ENCODE assay signal across 1 cellular context in the genomic region with DNA sequence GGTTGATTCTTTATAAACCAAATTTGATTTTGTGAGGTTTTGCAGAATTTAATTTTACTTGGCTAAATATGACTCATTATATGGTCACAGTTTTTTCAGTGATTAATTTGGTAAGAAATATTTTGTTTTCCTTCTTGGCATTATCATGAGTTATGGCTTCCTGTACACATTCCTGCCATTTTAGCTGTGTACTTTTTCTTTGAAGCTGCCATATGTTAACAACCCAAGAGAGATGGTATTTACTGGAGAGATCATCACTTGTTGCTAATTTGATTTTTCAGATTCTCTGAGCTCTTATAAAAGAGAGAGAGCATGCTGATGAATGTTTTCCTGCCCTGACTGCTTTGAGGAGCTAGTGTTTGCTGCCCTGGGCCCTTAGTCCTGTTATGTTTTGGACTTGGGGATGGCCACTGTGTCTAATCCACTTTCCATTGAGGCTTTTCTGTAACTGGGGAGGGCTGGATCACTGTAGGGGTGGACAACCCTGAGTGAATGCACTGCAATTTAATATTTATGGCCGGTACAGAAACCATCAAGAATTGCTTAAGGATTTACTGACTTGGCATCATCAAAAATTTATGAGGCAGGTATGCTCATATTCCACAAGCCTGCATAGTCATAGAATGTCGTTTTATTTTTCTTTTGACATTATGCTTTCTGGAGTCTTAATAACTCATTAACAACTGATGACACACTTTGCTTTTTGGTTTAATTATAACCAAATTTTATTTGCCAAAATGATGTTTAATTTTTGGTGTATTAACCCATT.
A peak's percentile ranks its signal among the peaks of the same experiment; 100 is the strongest.
TF ChIP-seq lines count a peak whose summit lies in the region.

No MANE protein-coding gene starts in this region.

TF ChIP-seq in endothelial cell of umbilical vein, 7 proteins besides CTCF, POLR2A, EP300 and RAD21:
- TF ChIP-seq, protein P1, sequence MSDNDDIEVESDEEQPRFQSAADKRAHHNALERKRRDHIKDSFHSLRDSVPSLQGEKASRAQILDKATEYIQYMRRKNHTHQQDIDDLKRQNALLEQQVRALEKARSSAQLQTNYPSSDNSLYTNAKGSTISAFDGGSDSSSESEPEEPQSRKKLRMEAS (IDR thresholded peaks at IDR 0.05; ENCODE audit: insufficient read depth, insufficient read length) = no peak
- peak; percentile 85 for TF ChIP-seq JUN (IDR thresholded peaks at IDR 0.05; ENCODE audit: borderline replicate concordance, insufficient read depth, insufficient read length, low read depth)
- TF ChIP-seq GATA2 (IDR thresholded peaks at IDR 0.05; ENCODE audit: insufficient read depth, insufficient read length, low read depth, low read length) = peak; percentile 41
- TF ChIP-seq POLR2AphosphoS5 (IDR thresholded peaks at IDR 0.05; ENCODE audit: insufficient read depth, low read depth, low read length) = peak; percentile 59
- peak; percentile 83 for TF ChIP-seq FOS (IDR thresholded peaks at IDR 0.05; ENCODE audit: borderline replicate concordance, insufficient read depth, low read length)
- TF ChIP-seq MYC (IDR thresholded peaks at IDR 0.05; ENCODE audit: low read depth, low read length) = no peak
- no peak for TF ChIP-seq EZH2 (IDR thresholded peaks at IDR 0.05; ENCODE audit: borderline replicate concordance, low read depth, low read length, severe bottlenecking)
